In the genomic region with DNA sequence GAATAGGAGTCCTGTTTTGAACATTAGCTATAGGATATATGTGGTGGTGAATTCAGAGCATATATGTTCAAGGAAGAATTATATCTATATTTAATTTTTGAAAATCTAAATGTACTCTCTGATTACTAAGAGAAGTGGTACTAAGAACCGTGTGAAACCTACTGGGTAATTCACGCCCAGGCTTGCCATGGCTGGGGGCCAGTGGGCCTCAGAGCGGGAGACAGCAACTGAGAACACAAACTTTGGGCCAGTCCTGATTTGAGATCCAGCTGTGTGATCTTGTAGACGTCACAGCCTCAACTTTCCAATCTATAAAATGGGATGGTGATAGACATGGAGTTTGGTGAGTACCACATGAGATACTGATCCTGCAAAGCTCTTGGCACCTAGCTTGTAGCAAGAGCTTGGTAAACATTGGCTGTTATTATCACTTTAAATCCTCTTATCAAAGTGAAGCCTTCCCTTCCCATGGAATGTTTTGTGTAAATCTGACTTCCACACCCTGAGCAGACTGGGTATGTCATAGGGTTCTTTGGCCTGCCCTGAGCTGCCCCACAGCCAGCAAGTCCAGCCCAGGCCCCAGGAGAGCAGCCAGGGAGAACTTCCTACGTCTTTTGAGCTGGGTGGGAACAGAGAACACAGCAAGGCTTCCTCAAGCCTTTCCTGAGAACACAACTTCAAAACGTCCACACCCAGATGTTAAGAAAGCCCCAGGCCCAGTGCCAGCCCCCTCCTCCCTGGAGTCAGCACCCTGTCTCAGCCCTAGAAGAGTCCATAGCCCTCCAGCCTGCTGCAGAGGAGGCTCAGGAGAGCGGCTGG, we compare ENCODE assay signal across 22 cellular contexts. TPM values are rescaled to one million over a fixed set of nuclear protein-coding genes. Genes with fewer than 3 reads are reported as not detected.
DNase-seq lines count a peak whose midpoint lies in the region; ATAC-seq, FAIRE-seq and TF ChIP-seq lines count a peak whose summit lies in the region.
"Had no signal": no experiment of that assay in that cellular context is flagged by ENCODE, and none has a peak within 500 bp of the region (broad histone marks: within the 10 kb centered on the region; RNA-seq: fewer than 3 reads in every experiment).

No MANE protein-coding gene starts in this region.

- H3K27ac ChIP-seq in RWPE1 (peak overlapping the region; percentile 55), esophagus (ENCODE audit: low read depth in 2 of 2, low read length in 1 of 2) (peak overlapping the region; percentile 13 to 28), right cardiac atrium (ENCODE audit: low read length) (no peak overlapping the region)
- H3K27ac ChIP-seq: hepatocyte had no signal

- POLR2A ChIA-PET in RWPE1 (lab: Yijun Ruan, JAX; ENCODE audit: low non-redundant PET), result no interaction called here

- CTCF ChIA-PET in RWPE1 (lab: Yijun Ruan, JAX), result interaction anchor here (1.5 kb wide), 1 partner anchor 105 kb away, joined by 3 read pairs; no protein-coding TSS in a partner anchor

- TF ChIP-seq CTCF in RWPE1 (conservative IDR thresholded peaks at IDR 0.05; ENCODE audit: low read depth), result no peak

- H3K27me3 ChIP-seq in esophagus (ENCODE audit: control insufficient read depth in 1 of 2, insufficient read depth in 2 of 2, low read length in 2 of 2) (no peaks in the 10 kb centered on the region), right cardiac atrium (ENCODE audit: control insufficient read depth, insufficient read depth) (no peaks in the 10 kb centered on the region)
- H3K27me3 ChIP-seq: hepatocyte, MG63 had no signal

- no peak for FAIRE-seq in frontal cortex (lab: Jason Lieb, UNC)
- FAIRE-seq: astrocyte, endothelial cell of umbilical vein, islet of Langerhans, TTC549 had no signal

- H3K4me3 ChIP-seq in esophagus (ENCODE audit: low read depth in 1 of 2, low read length in 2 of 2), result no peak overlapping the region
- no peak overlapping the region for H3K4me3 ChIP-seq in right cardiac atrium (ENCODE audit: low read length)
- H3K4me3 ChIP-seq: coronary artery, hepatocyte, MG63 had no signal

- H3K36me3 ChIP-seq in esophagus (ENCODE audit: control insufficient read depth in 2 of 2, insufficient read depth in 2 of 2, low read length in 1 of 2), result no peaks in the 10 kb centered on the region
- H3K36me3 ChIP-seq: MG63 had no signal

- WGBS in esophagus, 2 donors, result 46 to 48% methylated on average over 7 of the region's 7 CpGs
- 59% methylated on average over 7 of the region's 7 CpGs for WGBS in right cardiac atrium

- intact Hi-C loops in right cardiac atrium (cut with DNase I), result no loop called here
- intact Hi-C loops in sciatic nerve (cut with DNase I), result no loop called here

- H3K9me3 ChIP-seq in esophagus (ENCODE audit: control insufficient read depth in 2 of 2, insufficient read depth in 1 of 2, low read depth in 1 of 2, low read length in 1 of 2) (no peaks in the 10 kb centered on the region), right cardiac atrium (ENCODE audit: control insufficient read depth, low read length) (no peaks in the 10 kb centered on the region)
- H3K9me3 ChIP-seq: MG63 had no signal

- ATAC-seq in right cardiac atrium (peak; percentile 94 to 98), sciatic nerve (peak; percentile 95)

- DNase-seq in RWPE1 (ENCODE audit: low spot score) (no peak), right cardiac atrium (peak; percentile 87 to 92 (median 87)), sciatic nerve (ENCODE audit: low spot score) (no peak), NOMO-1 (lab: John Stamatoyannopoulos, UW; ENCODE audit: unreplicated experiment in 2 of 2) (no peak), NCI-H2171 (lab: John Stamatoyannopoulos, UW) (no peak), NCI-H1417 (lab: John Stamatoyannopoulos, UW) (no peak), frontal cortex (ENCODE audit: low spot score in 2 of 2) (no peak)
- DNase-seq: activated CD4-positive, alpha-beta T cell treated with anti-CD3 and anti-CD28 coated beads for 48 hours; activated naive CD4-positive, alpha-beta T cell treated with anti-CD3 and anti-CD28 coated beads, Interleukin-2, amount 10 ng/mL, durations not matched to agents 7 days and 5 days; CD4-positive, CD25-positive, alpha-beta regulatory T cell; DMS153; MG63; NCI-H1694; nucleus accumbens; stimulated activated naive CD4-positive, alpha-beta T cell had no signal

- H3K4me1 ChIP-seq in esophagus (ENCODE audit: control insufficient read depth in 2 of 2, insufficient read depth in 2 of 2, low read length in 1 of 2), result peaks cover 3 to 9% of the 10 kb centered on the region in 2 donors
- no peaks in the 10 kb centered on the region for H3K4me1 ChIP-seq in right cardiac atrium (ENCODE audit: control insufficient read depth, insufficient read depth, low read length)

RNA-seq across cellular contexts. Expression of a gene that starts 8.2 kb away (rescaled TPM):
- 10 to 100 TPM in 1 of 2 donors, 1 to 10 TPM in 1; 8.5 to 10.5 TPM for polyA plus RNA-seq in esophagus
- total RNA-seq in right cardiac atrium, result 1 to 10 TPM in 2 of 4 donors, under 1 TPM in 2; 0.40 to 3.5 (median 0.89) TPM
- 0.32 TPM for polyA plus RNA-seq in right cardiac atrium
- total RNA-seq in sciatic nerve, result 6.5 TPM
- 0.82 TPM for total RNA-seq in frontal cortex
- total RNA-seq: CD4-positive, CD25-positive, alpha-beta regulatory T cell had no signal
- polyA plus RNA-seq: CD4-positive, CD25-positive, alpha-beta regulatory T cell had no signal

Comparison
In these comparisons a context has a peak if more than half of its experiments do, and no peak if none do; other contexts are left out.
1. DNase-seq: peak in right cardiac atrium (3 of 3); none in RWPE1 (single experiment), sciatic nerve (single experiment), NOMO-1 (0 of 2), NCI-H2171 (single experiment), NCI-H1417 (0 of 3) and frontal cortex (0 of 2).